Comparison of ENCODE assay signal across 11 cellular contexts in genomic region chr10:80429521-80429966, GRCh38. TPM values are rescaled to one million over a fixed set of nuclear protein-coding genes. Genes with fewer than 3 reads are reported as not detected.
A peak's percentile ranks its signal among the peaks of the same experiment; 100 is the strongest.
DNase-seq lines count a peak whose midpoint lies in the region; ATAC-seq, FAIRE-seq and TF ChIP-seq lines count a peak whose summit lies in the region.
"Had no signal": no experiment of that assay in that cellular context is flagged by ENCODE, and none has a peak within 500 bp of the region (broad histone marks: within the 10 kb centered on the region; RNA-seq: fewer than 3 reads in every experiment).

No MANE protein-coding gene starts in this region.

- in situ Hi-C loops in transverse colon (cut with MboI; ENCODE audit: low pct_ligation_motif_present in 1 of 4, low pct_unique_long_range_greater_than_20kb in 1 of 4, low sequenced_read_pairs in 3 of 4): no loop called here

- peaks cover 16% of the 10 kb centered on the region for H3K4me1 ChIP-seq in RWPE2 (ENCODE audit: insufficient read depth, poor library complexity, severe bottlenecking)
- no peaks in the 10 kb centered on the region for H3K4me1 ChIP-seq in foreskin keratinocyte
- H3K4me1 ChIP-seq in transverse colon: peaks cover 0 to 3% (median 0%) of the 10 kb centered on the region in 4 donors

- peaks cover 4% of the 10 kb centered on the region for H3K36me3 ChIP-seq in RWPE2 (ENCODE audit: low read depth)
- H3K36me3 ChIP-seq in transverse colon: peaks cover 0 to 23% (median 5%) of the 10 kb centered on the region in 4 donors

- no peak for TF ChIP-seq POLR2A in transverse colon (IDR thresholded peaks at IDR 0.05)
- TF ChIP-seq POLR2A in GM12891 (IDR thresholded peaks at IDR 0.05; ENCODE audit: low read depth, low read length): no peak

- no peak overlapping the region for H3K4me3 ChIP-seq in RWPE2 (ENCODE audit: severe bottlenecking)
- H3K4me3 ChIP-seq in transverse colon: no peak overlapping the region

- TF ChIP-seq CTCF in RWPE2 (IDR thresholded peaks at IDR 0.05; ENCODE audit: poor library complexity, severe bottlenecking) (no peak), foreskin keratinocyte (conservative IDR thresholded peaks at IDR 0.05) (peak; percentile 16), transverse colon (IDR thresholded peaks at IDR 0.05) (peak in 2 of 5 experiments; percentile 28 to 43)

- DNase-seq in NCI-H2171 treated with DMSO at 0.1 percent for 48 hours (lab: John Stamatoyannopoulos, UW): peak; percentile 36
- no peak for DNase-seq in NCI-H2171 (lab: John Stamatoyannopoulos, UW)
- DNase-seq in RWPE2 (ENCODE audit: low spot score): peak; percentile 93
- DNase-seq in foreskin keratinocyte: peak; percentile 81 to 89
- DNase-seq in transverse colon: peak; percentile 66
- no peak for DNase-seq in RPMI8226
- no peak for DNase-seq in NCI-H2107 (lab: John Stamatoyannopoulos, UW)
- DNase-seq in GM12891 (ENCODE audit: insufficient read length, low spot score): no peak
- DNase-seq: KG1, NCI-H446 treated with DMSO at 0.1 percent for 48 hours had no signal

- H3K9me3 ChIP-seq in RWPE2 (ENCODE audit: severe bottlenecking) (no peaks in the 10 kb centered on the region), transverse colon (no peaks in the 10 kb centered on the region)

- H3K27ac ChIP-seq in RWPE2 (ENCODE audit: poor library complexity, severe bottlenecking) (peak overlapping the region; percentile 70), foreskin keratinocyte (peak overlapping the region; percentile 48), transverse colon (peak overlapping the region; percentile 15 to 72 (median 57))

- FAIRE-seq in GM12891 (lab: Jason Lieb, UNC): no peak
- FAIRE-seq: G401.6 had no signal

- ATAC-seq in RWPE2 (ENCODE audit: low read depth) (peak; percentile 99), foreskin keratinocyte (peak; percentile 100)

- TF ChIP-seq EP300 in transverse colon (IDR thresholded peaks at IDR 0.05; ENCODE audit: low read depth): no peak

- intact Hi-C loops in transverse colon (cut with DNase I; ENCODE audit: low total_unique reads): no loop called here

- WGBS in transverse colon (ENCODE audit: low coverage in 1 of 2), 2 donors: 59 to 60% methylated on average over 1 to 9 of the region's 9 CpGs

- H3K27me3 ChIP-seq in RWPE2 (ENCODE audit: insufficient read depth, poor library complexity, severe bottlenecking): no peaks in the 10 kb centered on the region
- H3K27me3 ChIP-seq in foreskin keratinocyte: no peaks in the 10 kb centered on the region
- no peaks in the 10 kb centered on the region for H3K27me3 ChIP-seq in transverse colon

TF ChIP-seq in GM12891, 5 proteins besides CTCF, POLR2A, EP300 and RAD21:
- TF ChIP-seq POU2F2 (IDR thresholded peaks at IDR 0.05; ENCODE audit: low read depth, low read length) (no peak), POLR2AphosphoS5 (IDR thresholded peaks at IDR 0.05; ENCODE audit: low read depth, low read length) (no peak), TAF1 (IDR thresholded peaks at IDR 0.05; ENCODE audit: low read depth, low read length) (no peak), PAX5 (IDR thresholded peaks at IDR 0.05; ENCODE audit: insufficient read depth, low read length, severe bottlenecking) (no peak), SPI1 (IDR thresholded peaks at IDR 0.05; ENCODE audit: low read depth, low read length) (no peak)

RNA-seq across cellular contexts. Expression of gene PRXL2A, which starts 21.2 kb away (rescaled TPM):
- total RNA-seq in foreskin keratinocyte (39.8 and 53.7 TPM in 2 replicates), transverse colon (10 to 100 TPM; 21.7 to 64.6 (median 38.7) TPM)
- polyA plus RNA-seq in foreskin keratinocyte: 35.0 and 58.5 TPM in 2 replicates
- polyA plus RNA-seq in GM12891 (2012; ENCODE audit: low read depth, missing spikeins): 10.2 TPM

RNA-seq across cellular contexts. Expression of gene TSPAN14, which starts 24.6 kb away (rescaled TPM):
- total RNA-seq in foreskin keratinocyte (105 and 139 TPM in 2 replicates), transverse colon (10 to 100 TPM; 18.9 to 72.9 (median 55.8) TPM)
- polyA plus RNA-seq in foreskin keratinocyte: 76.4 and 110 TPM in 2 replicates
- 5.2 TPM for polyA plus RNA-seq in GM12891 (2012; ENCODE audit: low read depth, missing spikeins)

Comparison
In these comparisons a context has a peak if more than half of its experiments do, and no peak if none do; other contexts are left out.
1. DNase-seq: peak in NCI-H2171 treated with DMSO at 0.1 percent for 48 hours (single experiment), RWPE2 (single experiment), foreskin keratinocyte (2 of 2) and transverse colon (single experiment); none in NCI-H2171 (single experiment), RPMI8226 (single experiment), NCI-H2107 (single experiment) and GM12891 (single experiment).
2. Peak in every context shown above with its lines, with median percentiles within 50 percentile points of each other: H3K27ac ChIP-seq.